Comparison of ENCODE assay signal across 8 cellular contexts in the genomic region with DNA sequence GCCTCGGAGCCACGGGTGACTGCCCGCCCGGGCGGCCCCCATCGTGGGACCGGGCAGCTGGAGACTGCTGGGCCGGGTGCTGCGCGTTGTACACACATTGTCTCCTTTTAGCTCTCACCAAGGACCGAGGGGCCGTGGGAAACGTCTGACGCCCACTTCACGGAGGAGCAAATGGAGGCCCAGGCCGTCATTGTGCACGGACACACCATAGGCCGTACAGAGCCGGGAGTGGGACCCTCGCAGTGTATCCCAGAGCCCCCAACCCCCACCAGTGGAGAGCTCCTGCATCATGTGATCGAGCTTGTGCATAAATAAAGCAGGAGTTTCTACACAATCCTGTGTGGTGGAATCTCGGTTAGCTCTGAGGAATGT. TPM values are rescaled to one million over a fixed set of nuclear protein-coding genes. Genes with fewer than 3 reads are reported as not detected.
DNase-seq lines count a peak whose midpoint lies in the region; ATAC-seq and TF ChIP-seq lines count a peak whose summit lies in the region.

No MANE protein-coding gene starts in this region.

- peak overlapping the region; percentile 67 for H3K9ac ChIP-seq in neural progenitor cell

- H3K36me3 ChIP-seq in esophagus squamous epithelium (peaks cover 0 to 24% (median 10%) of the 10 kb centered on the region in 3 donors), neural progenitor cell (no peaks in the 10 kb centered on the region)

- CTCF ChIA-PET in T-cell (lab: Charles Lee) = no interaction called here

- H3K4me3 ChIP-seq in AG10803 (ENCODE audit: low read length) (peak overlapping the region; percentile 83), esophagus squamous epithelium (peak overlapping the region; percentile 73 to 96 (median 95)), neural progenitor cell (peak overlapping the region; percentile 92)

- H3K4me1 Mint-ChIP-seq in T-cell (peaks cover 8 to 38% (median 19%) of the 10 kb centered on the region in 3 donors), neural progenitor cell (peaks cover 7% of the 10 kb centered on the region)

- peaks cover 27% of the 10 kb centered on the region for H3K79me2 ChIP-seq in neural progenitor cell (ENCODE audit: low read depth)

- H3K27ac Mint-ChIP-seq in T-cell (no peak overlapping the region), neural progenitor cell (no peak overlapping the region)

- H3K36me3 Mint-ChIP-seq in T-cell (peaks cover 9% of the 10 kb centered on the region), neural progenitor cell (peaks cover 6% of the 10 kb centered on the region)

- H3K9me3 Mint-ChIP-seq in T-cell (no peaks in the 10 kb centered on the region), neural progenitor cell (no peaks in the 10 kb centered on the region)

- H3K9me3 ChIP-seq in esophagus squamous epithelium (no peaks in the 10 kb centered on the region), neural progenitor cell (ENCODE audit: low read depth) (no peaks in the 10 kb centered on the region)

- H3F3A ChIP-seq in neural progenitor cell (ENCODE audit: low read depth) = peaks cover 4% of the 10 kb centered on the region

- no peak for TF ChIP-seq CTCF in AG10803 (conservative IDR thresholded peaks at IDR 0.05; ENCODE audit: low read length)
- no peak for TF ChIP-seq CTCF in esophagus squamous epithelium (IDR thresholded peaks at IDR 0.05)
- no peak for TF ChIP-seq CTCF in neural progenitor cell (IDR thresholded peaks at IDR 0.05)
- TF ChIP-seq CTCF in GM20000 (IDR thresholded peaks at IDR 0.05; ENCODE audit: extremely low read depth, missing control alignments) = no peak

- H3K4me2 ChIP-seq in neural progenitor cell = peak overlapping the region; percentile 87

- DNase-seq in AG10803 (ENCODE audit: low read depth) (no peak), T-cell (peak in 2 of 34 experiments; percentile 7 to 11), esophagus squamous epithelium (lab: John Stamatoyannopoulos, UW) (no peak), neural progenitor cell (ENCODE audit: low spot score) (peak; percentile 44), GM20000 (ENCODE audit: low spot score) (no peak), NCI-H2107 treated with DMSO at 0.1 percent for 48 hours (lab: John Stamatoyannopoulos, UW; ENCODE audit: unreplicated experiment) (no peak), LoVo (ENCODE audit: low spot score) (no peak)

- H3K27ac ChIP-seq in esophagus squamous epithelium (peak overlapping the region; percentile 78 to 91 (median 89)), neural progenitor cell (no peak overlapping the region)

- TF ChIP-seq POLR2A in esophagus squamous epithelium (IDR thresholded peaks at IDR 0.05) = no peak

- intact Hi-C loops in esophagus squamous epithelium (cut with DNase I) = no loop called here

- ATAC-seq in GM21526 (IDR thresholded peaks at IDR 0.05; ENCODE audit: low FRiP score, unreplicated experiment) (peak; percentile 21), T-cell (replicated peaks in 1 of 4) (peak in 1 of 4 experiments; percentile 7)

- H3K27me3 Mint-ChIP-seq in T-cell (no peaks in the 10 kb centered on the region), neural progenitor cell (ENCODE audit: insufficient read depth, low read depth) (peaks cover 8% of the 10 kb centered on the region)

- H2AFZ ChIP-seq in neural progenitor cell (replicated peaks) = no peak overlapping the region

- H3K4me1 ChIP-seq in esophagus squamous epithelium (peaks cover 19 to 56% (median 25%) of the 10 kb centered on the region in 3 donors), neural progenitor cell (peaks cover 8% of the 10 kb centered on the region)

- POLR2A ChIA-PET in T-cell (lab: Charles Lee) = interaction anchor here (0.6 to 1.1 kb wide), 4 partner anchors 13 to 794 kb away, joined by 3 to 15 read pairs (median 8); no protein-coding TSS in a partner anchor

- peak overlapping the region; percentile 73 to 87 (median 78) for H3K4me3 Mint-ChIP-seq in T-cell
- peak overlapping the region; percentile 89 for H3K4me3 Mint-ChIP-seq in neural progenitor cell

- 4% methylated on average over 2 to 10 of the region's 22 CpGs for WGBS in esophagus squamous epithelium, 2 donors

- peaks cover 15% of the 10 kb centered on the region for H4K20me1 ChIP-seq in neural progenitor cell (ENCODE audit: low read depth)

- H3K27me3 ChIP-seq in esophagus squamous epithelium = no peaks in the 10 kb centered on the region
- no peaks in the 10 kb centered on the region for H3K27me3 ChIP-seq in neural progenitor cell

RNA-seq across cellular contexts. Expression of a gene that starts 0.7 kb away (rescaled TPM):
- total RNA-seq in T-cell = 10 to 100 TPM; 28.5 to 52.4 (median 41.7) TPM
- total RNA-seq in esophagus squamous epithelium = 10 to 100 TPM; 20.8 to 43.6 (median 37.1) TPM
- total RNA-seq in neural progenitor cell (ENCODE audit: low replicate concordance) = 93.0 and 112 TPM in 2 replicates

RNA-seq across cellular contexts. Expression of a gene that starts 24.0 kb away (rescaled TPM):
- 100 to 1,000 TPM; 102 to 124 (median 111) TPM for total RNA-seq in T-cell
- total RNA-seq in esophagus squamous epithelium = 100 to 1,000 TPM in 2 of 4 donors, 10 to 100 TPM in 2; 71.8 to 135 (median 101) TPM
- total RNA-seq in neural progenitor cell (ENCODE audit: low replicate concordance) = 133 and 134 TPM in 2 replicates
